8 cellular contexts compared by ENCODE assay signal in the genomic region with DNA sequence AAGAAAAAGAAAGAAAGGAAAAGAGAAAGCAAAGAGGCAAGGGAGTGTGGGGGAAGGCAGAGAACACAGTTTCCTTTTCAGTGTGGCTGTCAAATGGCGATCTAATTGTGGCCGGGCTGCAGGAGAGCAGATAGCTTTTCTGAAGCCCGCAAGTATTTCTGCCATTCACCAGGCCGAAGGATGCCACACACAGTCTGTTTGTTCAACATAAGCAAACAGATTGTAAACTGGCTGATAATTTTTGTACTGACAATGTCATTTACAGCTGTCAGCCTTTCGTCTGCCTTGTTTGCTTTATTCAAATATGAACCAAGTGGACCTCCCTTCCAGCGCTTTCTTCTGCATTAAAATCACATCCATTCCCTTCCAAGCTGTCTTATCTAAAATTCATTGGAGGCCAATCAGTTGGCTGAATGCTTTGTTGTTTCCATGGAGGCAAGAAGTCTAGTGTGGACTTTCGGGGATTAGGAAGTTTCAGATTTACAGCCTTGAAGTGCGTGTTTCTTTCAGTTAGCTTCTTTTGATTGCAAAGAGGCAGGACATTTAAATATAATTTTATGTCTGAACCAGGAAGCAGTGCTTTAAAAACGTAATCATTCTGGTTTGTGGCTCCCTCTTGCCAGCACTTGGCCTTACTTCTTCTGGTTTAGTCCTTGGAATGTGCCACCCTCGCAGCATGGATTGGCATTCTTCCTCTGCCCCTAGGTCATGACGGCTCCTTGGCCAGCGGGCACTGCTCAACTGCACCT.
DNase-seq lines count a peak whose midpoint lies in the region; ATAC-seq and TF ChIP-seq lines count a peak whose summit lies in the region.

No MANE protein-coding gene starts in this region.

- H3K27me3 ChIP-seq in SK-N-SH (ENCODE audit: insufficient read depth) (peaks cover 56% of the 10 kb centered on the region), liver (ENCODE audit: control insufficient read depth in 4 of 4, insufficient read depth in 4 of 4, low read length in 3 of 4) (no peaks in the 10 kb centered on the region), tibial nerve (no peaks in the 10 kb centered on the region), HAP-1 (ENCODE audit: low read depth) (no peaks in the 10 kb centered on the region)

- peak overlapping the region; percentile 60 for H3K4me2 ChIP-seq in SK-N-SH

- CTCF ChIA-PET in SK-N-SH (lab: Yijun Ruan, JAX) = interaction anchor here (0.9 to 1.3 kb wide), 3 partner anchors 13 to 49 kb away, joined by 3 read pairs; no protein-coding TSS in a partner anchor

- H3K9me2 ChIP-seq in SK-N-SH = no peaks in the 10 kb centered on the region

- TF ChIP-seq POLR2A in tibial nerve (IDR thresholded peaks at IDR 0.05) = no peak

- no peaks in the 10 kb centered on the region for H3F3A ChIP-seq in SK-N-SH (replicated peaks; ENCODE audit: insufficient read depth)

- DNase-seq in SK-N-SH = no peak
- DNase-seq in UCSD-AML1 (lab: John Stamatoyannopoulos, UW; ENCODE audit: unreplicated experiment) = peak; percentile 52
- DNase-seq in tibial nerve (ENCODE audit: low spot score in 2 of 2) = no peak
- no peak for DNase-seq in effector CD4-positive, alpha-beta T cell
- DNase-seq in HAP-1 (ENCODE audit: low spot score in 2 of 2) = no peak

- in situ Hi-C loops in HAP-1 (cut with MboI; ENCODE audit: low sequenced_read_pairs) = no loop called here

- TF ChIP-seq CTCF in SK-N-SH (IDR thresholded peaks at IDR 0.05) (no peak), liver (IDR thresholded peaks at IDR 0.05; ENCODE audit: low read depth, low read length, missing input control) (no peak), tibial nerve (IDR thresholded peaks at IDR 0.05) (no peak)

- peak overlapping the region; percentile 64 for H2AFZ ChIP-seq in SK-N-SH (ENCODE audit: low read depth)

- TF ChIP-seq RAD21 in SK-N-SH (IDR thresholded peaks at IDR 0.05; ENCODE audit: low read length) (no peak), liver (IDR thresholded peaks at IDR 0.05) (no peak)

- whole genome bisulfite sequencing in SK-N-SH (ENCODE audit: low lambda C conversion rate) = 3% methylated on average over 12 of the region's 12 CpGs
- 46% methylated on average over 12 of the region's 12 CpGs for WGBS in liver
- WGBS in tibial nerve, 2 donors = 9 to 16% methylated on average over 12 of the region's 12 CpGs

- H3K9ac ChIP-seq in SK-N-SH (no peak overlapping the region), liver (ENCODE audit: low read depth in 1 of 2, low read length in 2 of 2) (peak overlapping the region in 1 of 2 donors; percentile 11)

- H3K9me3 ChIP-seq in SK-N-SH (no peaks in the 10 kb centered on the region), liver (ENCODE audit: control insufficient read depth in 4 of 4, low read length in 3 of 4) (no peaks in the 10 kb centered on the region), tibial nerve (no peaks in the 10 kb centered on the region), HAP-1 (no peaks in the 10 kb centered on the region)

- no peaks in the 10 kb centered on the region for H3K79me2 ChIP-seq in SK-N-SH (ENCODE audit: insufficient read depth)

- H3K27ac ChIP-seq in SK-N-SH (ENCODE audit: low read depth in 2 of 2, low read length in 1 of 2) = no peak overlapping the region
- H3K27ac ChIP-seq in liver (ENCODE audit: low read depth in 1 of 2, low read length in 2 of 2) = peak overlapping the region in 1 of 2 donors; percentile 11
- H3K27ac ChIP-seq in tibial nerve = no peak overlapping the region

- POLR2A ChIA-PET in SK-N-SH (lab: Yijun Ruan, JAX) = no interaction called here

- ATAC-seq in SK-N-SH treated with all-trans-retinoic acid at 6 μM for 48 hours = no peak; the same call in 2 of the 3 replicates
- no peak for ATAC-seq in GM21390 (IDR thresholded peaks at IDR 0.05; ENCODE audit: unreplicated experiment)

- TF ChIP-seq EP300 in SK-N-SH (IDR thresholded peaks at IDR 0.05; ENCODE audit: borderline replicate concordance in 1 of 2, low read depth in 1 of 2, low read length in 1 of 2) (no peak), tibial nerve (IDR thresholded peaks at IDR 0.05) (no peak)

- no peaks in the 10 kb centered on the region for H4K20me1 ChIP-seq in SK-N-SH (ENCODE audit: insufficient read depth)

- H3K4me3 ChIP-seq in SK-N-SH (ENCODE audit: low read depth in 2 of 2, low read length in 1 of 2) (peak overlapping the region in 1 of 2 experiments; percentile 49; a peak in 3 of 4 replicates), liver (ENCODE audit: low read depth in 1 of 3, low read length in 3 of 3) (peak overlapping the region; percentile 27 to 54 (median 27)), tibial nerve (peak overlapping the region in 3 of 4 donors; percentile 15 to 43 (median 25)), HAP-1 (no peak overlapping the region)

- H3K4me1 ChIP-seq in SK-N-SH (ENCODE audit: control insufficient read depth in 1 of 2, insufficient read depth in 2 of 2, low read depth in 1 of 2, low read length in 1 of 2) = no peaks in the 10 kb centered on the region
- H3K4me1 ChIP-seq in liver (ENCODE audit: control insufficient read depth in 4 of 4, insufficient read depth in 4 of 4, low read length in 3 of 4) = peaks cover 3 to 14% (median 6%) of the 10 kb centered on the region in 4 donors
- H3K4me1 ChIP-seq in tibial nerve = peaks cover 0 to 17% (median 2%) of the 10 kb centered on the region in 4 donors
- H3K4me1 ChIP-seq in HAP-1 = no peaks in the 10 kb centered on the region

- H3K36me3 ChIP-seq in SK-N-SH (replicated peaks in 1 of 2; ENCODE audit: control insufficient read depth in 1 of 2, insufficient read depth in 2 of 2, low read length in 1 of 2) = no peaks in the 10 kb centered on the region
- no peaks in the 10 kb centered on the region for H3K36me3 ChIP-seq in liver (ENCODE audit: control insufficient read depth in 4 of 4, insufficient read depth in 3 of 4, low read depth in 1 of 4, low read length in 3 of 4)
- no peaks in the 10 kb centered on the region for H3K36me3 ChIP-seq in tibial nerve
- H3K36me3 ChIP-seq in HAP-1 (replicated peaks) = no peaks in the 10 kb centered on the region

TF ChIP-seq in SK-N-SH, 30 proteins besides CTCF, POLR2A, EP300 and RAD21:
- TF ChIP-seq PBX3 (IDR thresholded peaks at IDR 0.05) (no peak), EZH2phosphoT487 (IDR thresholded peaks at IDR 0.05; ENCODE audit: borderline replicate concordance, low read depth) (no peak)

TF ChIP-seq in SK-N-SH treated with all-trans-retinoic acid at 6 μM for 48 hours, 23 proteins besides CTCF, POLR2A, EP300 and RAD21:
- TF ChIP-seq ZNF70 (CRISPR knock-in tag; IDR thresholded peaks at IDR 0.05) = no peak
- TF ChIP-seq, protein P1, sequence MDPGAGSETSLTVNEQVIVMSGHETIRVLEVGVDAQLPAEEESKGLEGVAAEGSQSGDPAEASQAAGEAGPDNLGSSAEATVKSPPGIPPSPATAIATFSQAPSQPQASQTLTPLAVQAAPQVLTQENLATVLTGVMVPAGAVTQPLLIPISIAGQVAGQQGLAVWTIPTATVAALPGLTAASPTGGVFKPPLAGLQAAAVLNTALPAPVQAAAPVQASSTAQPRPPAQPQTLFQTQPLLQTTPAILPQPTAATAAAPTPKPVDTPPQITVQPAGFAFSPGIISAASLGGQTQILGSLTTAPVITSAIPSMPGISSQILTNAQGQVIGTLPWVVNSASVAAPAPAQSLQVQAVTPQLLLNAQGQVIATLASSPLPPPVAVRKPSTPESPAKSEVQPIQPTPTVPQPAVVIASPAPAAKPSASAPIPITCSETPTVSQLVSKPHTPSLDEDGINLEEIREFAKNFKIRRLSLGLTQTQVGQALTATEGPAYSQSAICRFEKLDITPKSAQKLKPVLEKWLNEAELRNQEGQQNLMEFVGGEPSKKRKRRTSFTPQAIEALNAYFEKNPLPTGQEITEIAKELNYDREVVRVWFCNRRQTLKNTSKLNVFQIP (CRISPR knock-in tag; IDR thresholded peaks at IDR 0.05; ENCODE audit: borderline replicate concordance, low read depth) = no peak
- no peak for TF ChIP-seq SNAI2 (CRISPR knock-in tag; IDR thresholded peaks at IDR 0.05)

TF ChIP-seq in liver, 16 proteins besides CTCF, POLR2A, EP300 and RAD21 (continues in another document):
- TF ChIP-seq YY1 (IDR thresholded peaks at IDR 0.05) = no peak
- TF ChIP-seq HNF4A (conservative IDR thresholded peaks at IDR 0.05) = no peak
- no peak for TF ChIP-seq RXRA (IDR thresholded peaks at IDR 0.05)
- TF ChIP-seq FOXA1 (IDR thresholded peaks at IDR 0.05) = no peak
- no peak for TF ChIP-seq FOXA2 (IDR thresholded peaks at IDR 0.05)
- TF ChIP-seq TAF1 (conservative IDR thresholded peaks at IDR 0.05) = no peak
- TF ChIP-seq JUND (IDR thresholded peaks at IDR 0.05) = no peak
- TF ChIP-seq, protein P2, sequence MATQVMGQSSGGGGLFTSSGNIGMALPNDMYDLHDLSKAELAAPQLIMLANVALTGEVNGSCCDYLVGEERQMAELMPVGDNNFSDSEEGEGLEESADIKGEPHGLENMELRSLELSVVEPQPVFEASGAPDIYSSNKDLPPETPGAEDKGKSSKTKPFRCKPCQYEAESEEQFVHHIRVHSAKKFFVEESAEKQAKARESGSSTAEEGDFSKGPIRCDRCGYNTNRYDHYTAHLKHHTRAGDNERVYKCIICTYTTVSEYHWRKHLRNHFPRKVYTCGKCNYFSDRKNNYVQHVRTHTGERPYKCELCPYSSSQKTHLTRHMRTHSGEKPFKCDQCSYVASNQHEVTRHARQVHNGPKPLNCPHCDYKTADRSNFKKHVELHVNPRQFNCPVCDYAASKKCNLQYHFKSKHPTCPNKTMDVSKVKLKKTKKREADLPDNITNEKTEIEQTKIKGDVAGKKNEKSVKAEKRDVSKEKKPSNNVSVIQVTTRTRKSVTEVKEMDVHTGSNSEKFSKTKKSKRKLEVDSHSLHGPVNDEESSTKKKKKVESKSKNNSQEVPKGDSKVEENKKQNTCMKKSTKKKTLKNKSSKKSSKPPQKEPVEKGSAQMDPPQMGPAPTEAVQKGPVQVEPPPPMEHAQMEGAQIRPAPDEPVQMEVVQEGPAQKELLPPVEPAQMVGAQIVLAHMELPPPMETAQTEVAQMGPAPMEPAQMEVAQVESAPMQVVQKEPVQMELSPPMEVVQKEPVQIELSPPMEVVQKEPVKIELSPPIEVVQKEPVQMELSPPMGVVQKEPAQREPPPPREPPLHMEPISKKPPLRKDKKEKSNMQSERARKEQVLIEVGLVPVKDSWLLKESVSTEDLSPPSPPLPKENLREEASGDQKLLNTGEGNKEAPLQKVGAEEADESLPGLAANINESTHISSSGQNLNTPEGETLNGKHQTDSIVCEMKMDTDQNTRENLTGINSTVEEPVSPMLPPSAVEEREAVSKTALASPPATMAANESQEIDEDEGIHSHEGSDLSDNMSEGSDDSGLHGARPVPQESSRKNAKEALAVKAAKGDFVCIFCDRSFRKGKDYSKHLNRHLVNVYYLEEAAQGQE (IDR thresholded peaks at IDR 0.05) = no peak
- no peak for TF ChIP-seq HNF4G (IDR thresholded peaks at IDR 0.05)
